In genomic region chr1:18409609-18410237, GRCh38 we compare ENCODE assay signal across 20 cellular contexts.
"Had no signal": no experiment of that assay in that cellular context is flagged by ENCODE, and none has a peak within 500 bp of the region (broad histone marks: within the 10 kb centered on the region; RNA-seq: fewer than 3 reads in every experiment).

No MANE protein-coding gene starts in this region.

- H3K36me3 ChIP-seq: adrenal gland had no signal

- H3K4me1 Mint-ChIP-seq: activated CD4-positive, alpha-beta memory T cell treated with anti-CD3 and anti-CD28 coated beads, Interleukin-2, amount 10 ng/mL, durations not matched to agents 7 days and 5 days; activated naive CD8-positive, alpha-beta T cell treated with anti-CD3 and anti-CD28 coated beads, Interleukin-2, amount 10 ng/mL, durations not matched to agents 7 days and 5 days; T-cell had no signal

- H3K27ac ChIP-seq: adrenal gland, KMS-11, SK-N-MC had no signal

- H3K27me3 ChIP-seq: adrenal gland had no signal

- H3K27ac Mint-ChIP-seq: activated CD4-positive, alpha-beta memory T cell treated with anti-CD3 and anti-CD28 coated beads, Interleukin-2, amount 10 ng/mL, durations not matched to agents 7 days and 5 days; activated naive CD8-positive, alpha-beta T cell treated with anti-CD3 and anti-CD28 coated beads, Interleukin-2, amount 10 ng/mL, durations not matched to agents 7 days and 5 days; activated T-cell treated with anti-CD3 and anti-CD28 coated beads, Interleukin-2, amount 50 U/mL, for 72 hours; activated T-helper 2 cell treated with anti-CD3 and anti-CD28 coated beads, Interferon-gamma antibody, Interleukin-2, Interleukin-4, amounts not matched to agents 10 μg/mL and 5 μg/mL and 100 μg/mL, durations not matched to agents 14 hours and 24 hours and 36 hours; T-cell had no signal

- H3K4me3 Mint-ChIP-seq: activated CD4-positive, alpha-beta memory T cell treated with anti-CD3 and anti-CD28 coated beads, Interleukin-2, amount 10 ng/mL, durations not matched to agents 7 days and 5 days; activated naive CD8-positive, alpha-beta T cell treated with anti-CD3 and anti-CD28 coated beads, Interleukin-2, amount 10 ng/mL, durations not matched to agents 7 days and 5 days; activated T-cell treated with anti-CD3 and anti-CD28 coated beads, Interleukin-2, amount 50 U/mL, for 72 hours; T-cell had no signal

- H3K36me3 Mint-ChIP-seq: activated naive CD8-positive, alpha-beta T cell treated with anti-CD3 and anti-CD28 coated beads, Interleukin-2, amount 10 ng/mL, durations not matched to agents 7 days and 5 days; T-cell had no signal

- H3K4me1 ChIP-seq: adrenal gland had no signal

- H3K9me3 ChIP-seq: adrenal gland had no signal

- ATAC-seq: activated T-cell treated with anti-CD3 and anti-CD28 coated beads, Interleukin-2, amount 50 U/mL, for 72 hours; Right ventricle myocardium inferior; T-cell had no signal

- DNase-seq: activated CD4-positive, alpha-beta memory T cell treated with anti-CD3 and anti-CD28 coated beads, Interleukin-2, amount 10 ng/mL, durations not matched to agents 7 days and 5 days; activated CD4-positive, alpha-beta T cell treated with anti-CD3 and anti-CD28 coated beads, Interleukin-2, amount 50 U/mL, for 1 hour; activated CD4-positive, CD25-positive, alpha-beta regulatory T cell; activated naive CD4-positive, alpha-beta T cell treated with anti-CD3 and anti-CD28 coated beads, Interleukin-2, amount 50 U/mL, for 16 hours; activated naive CD8-positive, alpha-beta T cell treated with anti-CD3 and anti-CD28 coated beads, Interleukin-2, amount 10 ng/mL, durations not matched to agents 7 days and 5 days; activated T-cell treated with anti-CD3 and anti-CD28 coated beads, Interleukin-2, amount 50 U/mL, for 72 hours; adrenal gland; anterior cingulate cortex; caudate nucleus; NCI-H1092; NCI-H1930; NCI-H345; NCI-H510A; T-cell; T-helper 2 cell; T1000 had no signal

- H3K27me3 Mint-ChIP-seq: activated CD4-positive, alpha-beta memory T cell treated with anti-CD3 and anti-CD28 coated beads, Interleukin-2, amount 10 ng/mL, durations not matched to agents 7 days and 5 days; activated naive CD8-positive, alpha-beta T cell treated with anti-CD3 and anti-CD28 coated beads, Interleukin-2, amount 10 ng/mL, durations not matched to agents 7 days and 5 days had no signal

- H3K4me3 ChIP-seq: adrenal gland, SK-N-MC had no signal

- H3K4me2 ChIP-seq: KMS-11 had no signal
